In genomic region chr5:101271416-101271815, GRCh38 we compare ENCODE assay signal across 18 cellular contexts.
"Had no signal": no experiment of that assay in that cellular context is flagged by ENCODE, and none has a peak within 500 bp of the region (broad histone marks: within the 10 kb centered on the region; RNA-seq: fewer than 3 reads in every experiment).

No MANE protein-coding gene starts in this region.

- H3K27ac Mint-ChIP-seq: effector memory CD8-positive, alpha-beta T cell; immature natural killer cell; memory B cell; mesothelial cell of epicardium; natural killer cell treated with Interleukin-12 subunit alpha and Interleukin-12 subunit beta and Interleukin-15 and Interleukin-18, amount 100 ng/mL, for 72 hours; stimulated activated naive B cell treated with anti-CD40 and anti-IgM and Interleukin-4, amounts not matched to agents 10 μg/mL and 1 μg/mL and 100 μg/mL, for 72 hours; type B pancreatic cell had no signal

- ATAC-seq: effector memory CD8-positive, alpha-beta T cell; foreskin keratinocyte; natural killer cell treated with Interleukin-12 subunit alpha and Interleukin-12 subunit beta and Interleukin-15 and Interleukin-18, amount 100 ng/mL, for 72 hours; sciatic nerve; stimulated activated naive B cell treated with anti-CD40 and anti-IgM and Interleukin-4, amounts not matched to agents 10 μg/mL and 1 μg/mL and 100 μg/mL, for 72 hours had no signal

- H3K4me3 ChIP-seq: left ventricle myocardium inferior, lower lobe of right lung, spleen, thyroid gland had no signal

- H3K4me1 ChIP-seq: foreskin keratinocyte, left ventricle myocardium inferior, lower lobe of right lung, spleen, thyroid gland had no signal

- H3K4me1 Mint-ChIP-seq: immature natural killer cell; memory B cell; mesothelial cell of epicardium; stimulated activated naive B cell treated with anti-CD40 and anti-IgM and Interleukin-4, amounts not matched to agents 10 μg/mL and 1 μg/mL and 100 μg/mL, for 72 hours had no signal

- H3K36me3 Mint-ChIP-seq: immature natural killer cell; memory B cell; mesothelial cell of epicardium; natural killer cell treated with Interleukin-12 subunit alpha and Interleukin-12 subunit beta and Interleukin-15 and Interleukin-18, amount 100 ng/mL, for 72 hours; stimulated activated naive B cell treated with anti-CD40 and anti-IgM and Interleukin-4, amounts not matched to agents 10 μg/mL and 1 μg/mL and 100 μg/mL, for 72 hours; type B pancreatic cell had no signal

- H3K9me3 Mint-ChIP-seq: effector memory CD8-positive, alpha-beta T cell; memory B cell; mesothelial cell of epicardium; stimulated activated naive B cell treated with anti-CD40 and anti-IgM and Interleukin-4, amounts not matched to agents 10 μg/mL and 1 μg/mL and 100 μg/mL, for 72 hours; type B pancreatic cell had no signal

- H3K27me3 Mint-ChIP-seq: effector memory CD8-positive, alpha-beta T cell; memory B cell; natural killer cell treated with Interleukin-12 subunit alpha and Interleukin-12 subunit beta and Interleukin-15 and Interleukin-18, amount 100 ng/mL, for 72 hours; stimulated activated naive B cell treated with anti-CD40 and anti-IgM and Interleukin-4, amounts not matched to agents 10 μg/mL and 1 μg/mL and 100 μg/mL, for 72 hours; type B pancreatic cell had no signal

- H3K4me3 Mint-ChIP-seq: effector memory CD8-positive, alpha-beta T cell; immature natural killer cell; memory B cell; mesothelial cell of epicardium; natural killer cell treated with Interleukin-12 subunit alpha and Interleukin-12 subunit beta and Interleukin-15 and Interleukin-18, amount 100 ng/mL, for 72 hours; stimulated activated naive B cell treated with anti-CD40 and anti-IgM and Interleukin-4, amounts not matched to agents 10 μg/mL and 1 μg/mL and 100 μg/mL, for 72 hours; type B pancreatic cell had no signal

- H3K27ac ChIP-seq: epithelial cell of prostate, foreskin keratinocyte, left ventricle myocardium inferior, lower lobe of right lung, spleen, thyroid gland had no signal

- H3K9me3 ChIP-seq: left ventricle myocardium inferior, lower lobe of right lung, spleen, thyroid gland had no signal

- DNase-seq: effector memory CD8-positive, alpha-beta T cell; foreskin keratinocyte; immature natural killer cell; left ventricle myocardium inferior; lower lobe of right lung; posterior cingulate gyrus; spleen; stimulated activated CD4-positive, alpha-beta T cell treated with anti-CD3 and anti-CD28 coated beads, Interleukin-15, amount 100 ng/mL, for 24 hours; stimulated activated CD4-positive, alpha-beta T cell treated with anti-CD3 and anti-CD28 coated beads, Interleukin-1b, Interleukin-23, amount 100 ng/mL, for 48 hours; stimulated activated CD4-positive, alpha-beta T cell treated with anti-CD3 and anti-CD28 coated beads, Interleukin-4, amount 100 ng/mL, for 24 hours; stimulated activated naive B cell treated with anti-CD40 and anti-IgM and Interleukin-4, amounts not matched to agents 10 μg/mL and 1 μg/mL and 100 μg/mL, for 72 hours; thyroid gland had no signal

- H3K36me3 ChIP-seq: left ventricle myocardium inferior, lower lobe of right lung, spleen, thyroid gland had no signal

- H3K27me3 ChIP-seq: foreskin keratinocyte, spleen, thyroid gland had no signal
